ENCODE assay signal across 15 cellular contexts in the genomic region with DNA sequence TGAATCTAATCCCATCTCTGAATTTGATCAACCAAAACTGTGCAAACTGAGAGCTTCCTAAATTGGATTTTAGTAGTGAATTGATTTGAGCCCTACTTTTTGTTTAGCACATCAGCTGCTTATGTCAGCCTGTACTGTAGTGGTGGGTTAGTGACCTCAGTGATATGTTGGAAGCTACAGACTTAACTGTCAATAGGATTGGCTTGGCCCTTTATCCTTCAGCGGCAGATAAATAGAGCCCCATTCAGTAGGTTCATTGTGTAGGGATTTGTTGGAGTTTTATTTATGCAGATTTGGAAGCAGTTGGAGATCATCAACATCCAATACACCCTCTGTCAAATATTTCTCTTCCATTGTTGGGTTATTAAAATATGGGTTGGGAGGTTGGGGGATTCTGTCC.
DNase-seq lines count a peak whose midpoint lies in the region; TF ChIP-seq lines count a peak whose summit lies in the region.
"Had no signal": no experiment of that assay in that cellular context is flagged by ENCODE, and none has a peak within 500 bp of the region (broad histone marks: within the 10 kb centered on the region; RNA-seq: fewer than 3 reads in every experiment).

No MANE protein-coding gene starts in this region.

- no peak overlapping the region for H2BK5ac ChIP-seq in mesendoderm (ENCODE audit: low read length)

- no peaks in the 10 kb centered on the region for H3K79me2 ChIP-seq in OCI-LY7 (ENCODE audit: insufficient read depth, low read depth, low read length)
- no peaks in the 10 kb centered on the region for H3K79me2 ChIP-seq in mesendoderm (ENCODE audit: control insufficient read depth, insufficient read depth, low read length)
- H3K79me2 ChIP-seq in smooth muscle cell (ENCODE audit: low read depth) = no peaks in the 10 kb centered on the region
- no peaks in the 10 kb centered on the region for H3K79me2 ChIP-seq in GM23248 (ENCODE audit: insufficient read depth)

- no CpG with 5 or more reads among the region's 1 CpG for WGBS in mesendoderm (ENCODE audit: extremely low coverage, insufficient coverage, low lambda C conversion rate)
- WGBS in smooth muscle cell (ENCODE audit: low lambda C conversion rate) = 44% methylated on average over 1 of the region's 1 CpG
- 4 to 5% methylated on average over 1 of the region's 1 CpG for WGBS in GM23248 (ENCODE audit: low coverage in 1 of 2, low lambda C conversion rate in 2 of 2, missing lambda C conversion rate in 2 of 2), 2 experiments

- H3K23ac ChIP-seq in mesendoderm (ENCODE audit: low read length) = no peak overlapping the region

- H3F3A ChIP-seq in smooth muscle cell (ENCODE audit: low read depth) (no peaks in the 10 kb centered on the region), GM23248 (ENCODE audit: insufficient read depth) (no peaks in the 10 kb centered on the region)

- H3K4ac ChIP-seq in mesendoderm (ENCODE audit: low read depth, low read length) = no peak overlapping the region

- H4K8ac ChIP-seq in mesendoderm (ENCODE audit: low read depth, low read length) = no peak overlapping the region

- H3K18ac ChIP-seq in mesendoderm (ENCODE audit: low read length) = no peak overlapping the region

- no TSS peak for BruUV-seq in OCI-LY7 (replicated peaks; lab: Mats Ljungman, UMichigan)

- H3K36me3 ChIP-seq in H7 (replicated peaks; ENCODE audit: control insufficient read depth, insufficient read depth, low read length) (no peaks in the 10 kb centered on the region), OCI-LY7 (ENCODE audit: insufficient read depth, low read length) (no peaks in the 10 kb centered on the region), mesendoderm (ENCODE audit: control insufficient read depth, insufficient read depth, low read length) (no peaks in the 10 kb centered on the region), smooth muscle cell (ENCODE audit: low read depth) (no peaks in the 10 kb centered on the region), GM23248 (ENCODE audit: low read depth) (no peaks in the 10 kb centered on the region)
- H3K36me3 ChIP-seq: BLaER1 had no signal

- H3K9ac ChIP-seq in mesendoderm (ENCODE audit: low read length) (no peak overlapping the region), smooth muscle cell (ENCODE audit: low read depth) (no peak overlapping the region), GM23248 (no peak overlapping the region)
- H3K9ac ChIP-seq: BLaER1 had no signal

- H2AFZ ChIP-seq in OCI-LY7 (ENCODE audit: low read length) (peak overlapping the region; percentile 19; the same call in 1 of the 2 replicates), smooth muscle cell (ENCODE audit: low read depth) (no peak overlapping the region), GM23248 (no peak overlapping the region)

- intact Hi-C loops in OCI-LY7 (cut with micrococcal nuclease; ENCODE audit: unreplicated experiment) = no loop called here

- no peak overlapping the region for H3K27ac ChIP-seq in OCI-LY7 (ENCODE audit: low read depth, low read length, poor library complexity, severe bottlenecking)
- H3K27ac ChIP-seq in mesendoderm (ENCODE audit: low read depth, low read length) = no peak overlapping the region
- no peak overlapping the region for H3K27ac ChIP-seq in smooth muscle cell (ENCODE audit: low read depth)
- H3K27ac ChIP-seq in GM23248 = no peak overlapping the region
- H3K27ac ChIP-seq: 22Rv1, BLaER1, HL-60 had no signal

- DNase-seq in DMS153 (lab: John Stamatoyannopoulos, UW) (peak; percentile 57), DMS153 treated with DMSO at 0.1 percent for 48 hours (lab: John Stamatoyannopoulos, UW; ENCODE audit: unreplicated experiment) (no peak), H7 (peak; percentile 9), OCI-LY7 (ENCODE audit: low spot score) (no peak), mesendoderm (peak; percentile 10), smooth muscle cell (lab: John Stamatoyannopoulos, UW; ENCODE audit: unreplicated experiment) (no peak), GM23248 (no peak), nephron progenitor cell (no peak)
- DNase-seq: Caco-2; CD8-positive, alpha-beta memory T cell; HCEC 1CT; HFFc6 had no signal

- H2AK5ac ChIP-seq in mesendoderm (ENCODE audit: low read length) = no peak overlapping the region

- peaks cover 5% of the 10 kb centered on the region for H3K4me1 Mint-ChIP-seq in nephron progenitor cell
- H3K4me1 Mint-ChIP-seq: CD8-positive, alpha-beta memory T cell had no signal

- H4K5ac ChIP-seq in mesendoderm (ENCODE audit: low read length) = no peak overlapping the region

- no peak overlapping the region for H2BK120ac ChIP-seq in mesendoderm (ENCODE audit: low read depth, low read length)

- POLR2A ChIA-PET in OCI-LY7 (lab: Charles Lee) = interaction anchor here (1.0 kb wide), 1 partner anchor 19 kb away, joined by 3 read pairs; no protein-coding TSS in a partner anchor

- CTCF ChIA-PET in OCI-LY7 (lab: Charles Lee; ENCODE audit: unreplicated experiment) = no interaction called here

- TF ChIP-seq CTCF in OCI-LY7 (conservative IDR thresholded peaks at IDR 0.05; ENCODE audit: low read length) = no peak
- TF ChIP-seq CTCF in smooth muscle cell (IDR thresholded peaks at IDR 0.05; ENCODE audit: borderline replicate concordance, insufficient read depth, poor library complexity, severe bottlenecking) = no peak
- TF ChIP-seq CTCF in nephron progenitor cell (IDR thresholded peaks at IDR 0.05) = no peak

- H3K79me1 ChIP-seq in mesendoderm (ENCODE audit: low read length) = no peaks in the 10 kb centered on the region

- H3K36me3 Mint-ChIP-seq in nephron progenitor cell (ENCODE audit: low read depth) = no peaks in the 10 kb centered on the region
- H3K36me3 Mint-ChIP-seq: CD8-positive, alpha-beta memory T cell had no signal

- H3K4me3 Mint-ChIP-seq in nephron progenitor cell = no peak overlapping the region
- H3K4me3 Mint-ChIP-seq: CD8-positive, alpha-beta memory T cell; HFFc6 had no signal

- no peaks in the 10 kb centered on the region for H3K9me2 ChIP-seq in OCI-LY7 (ENCODE audit: insufficient read depth, low read length)
- no peaks in the 10 kb centered on the region for H3K9me2 ChIP-seq in GM23248 (ENCODE audit: insufficient read depth)

- no peaks in the 10 kb centered on the region for H4K20me1 ChIP-seq in OCI-LY7 (ENCODE audit: insufficient read depth, low read length)
- H4K20me1 ChIP-seq in smooth muscle cell (ENCODE audit: low read depth) = no peaks in the 10 kb centered on the region
- no peaks in the 10 kb centered on the region for H4K20me1 ChIP-seq in GM23248 (ENCODE audit: insufficient read depth)
- H4K20me1 ChIP-seq: BLaER1 had no signal

- H3K27ac Mint-ChIP-seq in nephron progenitor cell = no peak overlapping the region
- H3K27ac Mint-ChIP-seq: CD8-positive, alpha-beta memory T cell; HFFc6 had no signal

- in situ Hi-C loops in GM23248 (cut with MboI) = no loop called here

- H3K4me1 ChIP-seq in OCI-LY7 (ENCODE audit: insufficient read depth, low read length, poor library complexity, severe bottlenecking) (no peaks in the 10 kb centered on the region), mesendoderm (ENCODE audit: control insufficient read depth, low read depth, low read length) (no peaks in the 10 kb centered on the region), smooth muscle cell (ENCODE audit: low read depth) (peaks cover 21% of the 10 kb centered on the region), GM23248 (ENCODE audit: insufficient read depth) (no peaks in the 10 kb centered on the region)
- H3K4me1 ChIP-seq: BLaER1, Caco-2 had no signal

- H3K56ac ChIP-seq in mesendoderm (ENCODE audit: low read length) = no peak overlapping the region

- no peak overlapping the region for H2BK15ac ChIP-seq in mesendoderm (replicated peaks; ENCODE audit: low read depth)

- no peaks in the 10 kb centered on the region for H3K9me3 Mint-ChIP-seq in nephron progenitor cell

- peaks cover 3% of the 10 kb centered on the region for H3K27me3 Mint-ChIP-seq in nephron progenitor cell (ENCODE audit: low read depth, poor library complexity)
- H3K27me3 Mint-ChIP-seq: CD8-positive, alpha-beta memory T cell had no signal

- H3K9me3 ChIP-seq in OCI-LY7 (ENCODE audit: low read length) = no peaks in the 10 kb centered on the region
- H3K9me3 ChIP-seq in smooth muscle cell (replicated peaks; ENCODE audit: low read depth) = no peaks in the 10 kb centered on the region
- no peaks in the 10 kb centered on the region for H3K9me3 ChIP-seq in GM23248 (ENCODE audit: low read depth)
- H3K9me3 ChIP-seq: BLaER1, Caco-2 had no signal

- peaks cover 1% of the 10 kb centered on the region; the same call in 1 of the 2 replicates for H3K27me3 ChIP-seq in H7 (ENCODE audit: control insufficient read depth, insufficient read depth, low read length)
- no peaks in the 10 kb centered on the region for H3K27me3 ChIP-seq in mesendoderm (ENCODE audit: insufficient read depth, low read length, poor library complexity)
- H3K27me3 ChIP-seq in smooth muscle cell (ENCODE audit: low read depth) = peaks cover 5% of the 10 kb centered on the region
- no peaks in the 10 kb centered on the region for H3K27me3 ChIP-seq in GM23248 (replicated peaks; ENCODE audit: insufficient read depth)
- H3K27me3 ChIP-seq: BLaER1 had no signal

- H3K4me2 ChIP-seq in OCI-LY7 (ENCODE audit: low read length) (no peak overlapping the region), mesendoderm (ENCODE audit: low read length) (no peak overlapping the region), smooth muscle cell (no peak overlapping the region), GM23248 (ENCODE audit: unreplicated experiment) (no peak overlapping the region)
- H3K4me2 ChIP-seq: BLaER1 had no signal

- H3K4me3 ChIP-seq in H7 (ENCODE audit: insufficient read depth, low read depth, low read length) (no peak overlapping the region), OCI-LY7 (ENCODE audit: low read depth, low read length, poor library complexity, severe bottlenecking) (no peak overlapping the region), mesendoderm (ENCODE audit: low read length) (no peak overlapping the region), smooth muscle cell (no peak overlapping the region), GM23248 (no peak overlapping the region)
- H3K4me3 ChIP-seq: BLaER1 had no signal

Comparison
In these comparisons a context has a peak if more than half of its experiments do, and no peak if none do; other contexts are left out.
1. DNase-seq: peak in DMS153 (single experiment), H7 (single experiment) and mesendoderm (single experiment); none in DMS153 treated with DMSO at 0.1 percent for 48 hours (single experiment), OCI-LY7 (single experiment), smooth muscle cell (single experiment), GM23248 (single experiment) and nephron progenitor cell (single experiment).